31 cellular contexts compared by ENCODE assay signal in the genomic region with DNA sequence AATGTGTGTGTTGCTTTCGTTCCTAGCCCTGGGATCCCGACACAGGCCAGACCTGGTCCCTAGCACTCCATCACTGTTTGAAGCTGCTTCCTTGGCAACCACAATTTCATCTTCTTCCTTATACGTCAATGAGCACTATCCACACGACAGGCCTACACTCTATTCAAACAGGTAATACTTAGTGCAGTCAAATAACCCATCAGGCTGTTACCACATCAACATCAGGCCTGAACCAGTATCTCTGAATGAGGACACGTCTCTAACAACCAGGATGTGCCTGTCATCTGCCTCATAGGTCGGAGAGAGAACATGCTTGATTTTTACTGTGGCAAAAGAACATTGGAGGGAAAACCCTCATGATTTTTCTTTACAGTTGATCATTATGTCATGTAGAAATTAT.
"Had no signal": no experiment of that assay in that cellular context is flagged by ENCODE, and none has a peak within 500 bp of the region (broad histone marks: within the 10 kb centered on the region; RNA-seq: fewer than 3 reads in every experiment).

No MANE protein-coding gene starts in this region.

- H3K27me3 Mint-ChIP-seq: activated B cell treated with CpG ODN at 0.5 μM for 24 hours had no signal

- H3K4me3 Mint-ChIP-seq: activated B cell treated with CpG ODN at 0.5 μM for 24 hours; activated CD4-positive, alpha-beta memory T cell treated with anti-CD3 and anti-CD28 coated beads, Interleukin-2, amount 10 ng/mL, durations not matched to agents 7 days and 5 days; activated CD8-positive, alpha-beta memory T cell treated with anti-CD3 and anti-CD28 coated beads, Interleukin-2, amount 10 ng/mL, durations not matched to agents 7 days and 5 days; activated naive CD8-positive, alpha-beta T cell treated with anti-CD3 and anti-CD28 coated beads for 36 hours had no signal

- DNase-seq: activated B cell treated with CpG ODN at 0.5 μM for 24 hours; activated CD4-positive, alpha-beta memory T cell treated with anti-CD3 and anti-CD28 coated beads, Interleukin-2, amount 10 ng/mL, durations not matched to agents 7 days and 5 days; activated CD4-positive, alpha-beta T cell treated with anti-CD3 and anti-CD28 coated beads for 4 hours; activated CD4-positive, CD25-positive, alpha-beta regulatory T cell treated with anti-CD3 and anti-CD28 coated beads, Interleukin-2, amount 50 U/mL, for 72 hours; activated CD8-positive, alpha-beta memory T cell treated with anti-CD3 and anti-CD28 coated beads for 24 hours; activated CD8-positive, alpha-beta memory T cell treated with anti-CD3 and anti-CD28 coated beads, Interleukin-2, amount 10 ng/mL, durations not matched to agents 7 days and 5 days; activated CD8-positive, alpha-beta memory T cell treated with anti-CD3 and anti-CD28 coated beads, Interleukin-2, amount 50 U/mL, for 48 hours; activated effector memory CD4-positive, alpha-beta T cell treated with Interleukin-2 at 50 U/mL for 16 hours; activated naive CD4-positive, alpha-beta T cell treated with anti-CD3 and anti-CD28 coated beads, Interleukin-2, amount 50 U/mL, for 16 hours; activated naive CD8-positive, alpha-beta T cell treated with anti-CD3 and anti-CD28 coated beads for 36 hours; activated T-cell treated with anti-CD3 and anti-CD28 coated beads, Interleukin-2, amount 50 U/mL, for 48 hours; amniotic stem cell; aorta; brain microvascular endothelial cell; central memory CD4-positive, alpha-beta T cell; Karpas-422; NCI-H1105; NCI-H1417 treated with DMSO at 0.1 percent for 48 hours; NCI-H1930; NCI-H2171; NCI-H510A; NCI-H526; NCI-H748 treated with DMSO at 0.1 percent for 48 hours; NK-92 treated with Interleukin-12 subunit alpha and Interleukin-12 subunit beta, amount 100 ng/mL, for 24 hours; OCI-M1; Right ventricle myocardium superior; SW 1271; T-helper 1 cell; T-helper 2 cell; T-helper 9 cell had no signal

- H3K27ac Mint-ChIP-seq: activated B cell treated with CpG ODN at 0.5 μM for 24 hours; activated CD4-positive, alpha-beta memory T cell treated with anti-CD3 and anti-CD28 coated beads, Interleukin-2, amount 10 ng/mL, durations not matched to agents 7 days and 5 days; activated CD8-positive, alpha-beta memory T cell treated with anti-CD3 and anti-CD28 coated beads, Interleukin-2, amount 10 ng/mL, durations not matched to agents 7 days and 5 days; activated naive CD8-positive, alpha-beta T cell treated with anti-CD3 and anti-CD28 coated beads for 36 hours had no signal

- H3K27ac ChIP-seq: brain microvascular endothelial cell, VCaP had no signal

- ATAC-seq: activated CD8-positive, alpha-beta memory T cell treated with anti-CD3 and anti-CD28 coated beads, Interleukin-2, amount 10 ng/mL, durations not matched to agents 7 days and 5 days had no signal

- H3K27me3 ChIP-seq: brain microvascular endothelial cell had no signal

- H3K36me3 ChIP-seq: brain microvascular endothelial cell had no signal

- H3K9me3 Mint-ChIP-seq: activated B cell treated with CpG ODN at 0.5 μM for 24 hours; activated CD4-positive, alpha-beta memory T cell treated with anti-CD3 and anti-CD28 coated beads, Interleukin-2, amount 10 ng/mL, durations not matched to agents 7 days and 5 days; activated naive CD8-positive, alpha-beta T cell treated with anti-CD3 and anti-CD28 coated beads for 36 hours had no signal
